Comparison of ENCODE assay signal across 11 cellular contexts in the genomic region with DNA sequence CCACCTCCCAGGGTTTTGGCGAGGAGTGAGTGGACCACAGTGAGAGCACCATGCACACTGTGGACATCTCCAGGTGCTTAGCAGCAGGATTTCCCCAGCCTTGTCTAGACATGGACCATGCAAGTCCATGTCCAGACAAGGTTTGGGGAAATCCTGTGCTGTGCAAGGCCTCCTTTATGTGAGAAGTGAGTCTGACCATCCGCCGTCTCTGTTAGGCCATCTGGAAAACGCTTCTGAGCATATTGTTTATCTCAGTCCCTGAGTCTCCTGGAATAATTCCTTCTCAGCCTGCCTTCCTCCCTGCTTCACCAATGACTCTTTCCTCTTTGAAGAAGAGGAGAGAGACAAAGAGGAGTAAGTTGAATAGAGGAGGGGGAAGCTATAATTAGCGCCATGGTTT. TPM values are rescaled to one million over a fixed set of nuclear protein-coding genes. Genes with fewer than 3 reads are reported as not detected.
DNase-seq lines count a peak whose midpoint lies in the region; ATAC-seq and TF ChIP-seq lines count a peak whose summit lies in the region.
"Had no signal": no experiment of that assay in that cellular context is flagged by ENCODE, and none has a peak within 500 bp of the region (broad histone marks: within the 10 kb centered on the region; RNA-seq: fewer than 3 reads in every experiment).

No MANE protein-coding gene starts in this region.

- H2BK120ac ChIP-seq in mesendoderm (ENCODE audit: low read depth, low read length) = no peak overlapping the region

- no peak overlapping the region for H2BK15ac ChIP-seq in mesendoderm (replicated peaks; ENCODE audit: low read depth)

- ATAC-seq in activated CD8-positive, alpha-beta memory T cell treated with anti-CD3 and anti-CD28 coated beads, Interleukin-2, amount 10 ng/mL, durations not matched to agents 7 days and 5 days = no peak

- no peak overlapping the region for H4K5ac ChIP-seq in mesendoderm (ENCODE audit: low read length)

- H3K4me2 ChIP-seq in hepatocyte (peak overlapping the region; percentile 10), mesendoderm (ENCODE audit: low read length) (no peak overlapping the region)

- no peaks in the 10 kb centered on the region for H3K9me2 ChIP-seq in hepatocyte (replicated peaks; ENCODE audit: insufficient read depth)

- peak overlapping the region; percentile 92 for H3K27ac Mint-ChIP-seq in activated CD8-positive, alpha-beta memory T cell treated with anti-CD3 and anti-CD28 coated beads, Interleukin-2, amount 10 ng/mL, durations not matched to agents 7 days and 5 days
- H3K27ac Mint-ChIP-seq in activated CD4-positive, alpha-beta memory T cell treated with anti-CD3 and anti-CD28 coated beads, Interleukin-2, amount 10 ng/mL, durations not matched to agents 7 days and 5 days = peak overlapping the region; percentile 87
- H3K27ac Mint-ChIP-seq: nephron had no signal

- no peak overlapping the region for H3K4ac ChIP-seq in mesendoderm (ENCODE audit: low read depth, low read length)

- no peaks in the 10 kb centered on the region for H3K27me3 ChIP-seq in hepatocyte
- H3K27me3 ChIP-seq in stomach smooth muscle (ENCODE audit: control insufficient read depth in 1 of 2, insufficient read depth in 2 of 2, low read length in 2 of 2) = no peaks in the 10 kb centered on the region
- H3K27me3 ChIP-seq in mesendoderm (ENCODE audit: insufficient read depth, low read length, poor library complexity) = no peaks in the 10 kb centered on the region
- H3K27me3 ChIP-seq: dorsolateral prefrontal cortex had no signal

- H3K4me3 ChIP-seq in hepatocyte (no peak overlapping the region), stomach smooth muscle (ENCODE audit: low read length in 2 of 2) (peak overlapping the region; percentile 8 to 40), mesendoderm (ENCODE audit: low read length) (no peak overlapping the region)
- H3K4me3 ChIP-seq: dorsolateral prefrontal cortex had no signal

- CTCF ChIA-PET in activated CD8-positive, alpha-beta memory T cell treated with anti-CD3 and anti-CD28 coated beads, Interleukin-2, amount 10 ng/mL, durations not matched to agents 7 days and 5 days (lab: Charles Lee) = interaction anchor here (1.0 to 5.5 kb wide), 7 partner anchors 10 to 82 kb away, joined by 3 to 37 read pairs (median 5); no protein-coding TSS in a partner anchor
- CTCF ChIA-PET in activated CD4-positive, alpha-beta memory T cell treated with anti-CD3 and anti-CD28 coated beads, Interleukin-2, amount 10 ng/mL, durations not matched to agents 7 days and 5 days (lab: Charles Lee) = interaction anchor here (0.8 to 3.7 kb wide), 7 partner anchors 8 to 259 kb away, joined by 3 to 35 read pairs (median 4); partner anchors contain the start of gene DMXL1

- H3K9ac ChIP-seq in stomach smooth muscle (ENCODE audit: low read length in 2 of 2) (no peak overlapping the region), mesendoderm (ENCODE audit: low read length) (no peak overlapping the region)

- H3K9me3 ChIP-seq in hepatocyte (ENCODE audit: low read depth) = no peaks in the 10 kb centered on the region
- no peaks in the 10 kb centered on the region for H3K9me3 ChIP-seq in stomach smooth muscle (ENCODE audit: control insufficient read depth in 2 of 2, low read length in 2 of 2)

- no peak for TF ChIP-seq CTCF in hepatocyte (IDR thresholded peaks at IDR 0.05; ENCODE audit: poor library complexity)

- H3K27me3 Mint-ChIP-seq in activated CD8-positive, alpha-beta memory T cell treated with anti-CD3 and anti-CD28 coated beads, Interleukin-2, amount 10 ng/mL, durations not matched to agents 7 days and 5 days = no peaks in the 10 kb centered on the region
- H3K27me3 Mint-ChIP-seq in activated CD4-positive, alpha-beta memory T cell treated with anti-CD3 and anti-CD28 coated beads, Interleukin-2, amount 10 ng/mL, durations not matched to agents 7 days and 5 days = no peaks in the 10 kb centered on the region

- no peak overlapping the region for H2AFZ ChIP-seq in hepatocyte

- H3K23ac ChIP-seq in mesendoderm (ENCODE audit: low read length) = no peak overlapping the region

- POLR2A ChIA-PET in activated CD4-positive, alpha-beta memory T cell treated with anti-CD3 and anti-CD28 coated beads, Interleukin-2, amount 10 ng/mL, durations not matched to agents 7 days and 5 days (lab: Charles Lee) = interaction anchor here (1.5 to 23.6 kb wide), 8 partner anchors 8 to 259 kb away, joined by 5 to 779 read pairs (median 15); partner anchors contain the start of genes DMXL1 and TNFAIP8

- no peak overlapping the region for H3K18ac ChIP-seq in mesendoderm (ENCODE audit: low read length)

- peak overlapping the region; percentile 65 for H3K27ac ChIP-seq in hepatocyte
- peak overlapping the region; percentile 71 for H3K27ac ChIP-seq in stomach smooth muscle (ENCODE audit: low read length)
- H3K27ac ChIP-seq in mesendoderm (ENCODE audit: low read depth, low read length) = no peak overlapping the region

- H3K4me1 Mint-ChIP-seq in activated CD8-positive, alpha-beta memory T cell treated with anti-CD3 and anti-CD28 coated beads, Interleukin-2, amount 10 ng/mL, durations not matched to agents 7 days and 5 days = peaks cover 87% of the 10 kb centered on the region
- peaks cover 80% of the 10 kb centered on the region for H3K4me1 Mint-ChIP-seq in activated CD4-positive, alpha-beta memory T cell treated with anti-CD3 and anti-CD28 coated beads, Interleukin-2, amount 10 ng/mL, durations not matched to agents 7 days and 5 days

- DNase-seq in activated CD8-positive, alpha-beta memory T cell treated with anti-CD3 and anti-CD28 coated beads, Interleukin-2, amount 10 ng/mL, durations not matched to agents 7 days and 5 days = no peak
- DNase-seq in activated CD8-positive, alpha-beta memory T cell treated with anti-CD3 and anti-CD28 coated beads for 24 hours = no peak
- DNase-seq in activated CD4-positive, alpha-beta memory T cell treated with anti-CD3 and anti-CD28 coated beads, Interleukin-2, amount 10 ng/mL, durations not matched to agents 7 days and 5 days = no peak
- DNase-seq in hepatocyte (ENCODE audit: low spot score) (peak; percentile 31), mesendoderm (no peak), NCI-H2196 (lab: John Stamatoyannopoulos, UW; ENCODE audit: unreplicated experiment) (no peak), NCI-H1105 treated with DMSO at 0.1 percent for 48 hours (lab: John Stamatoyannopoulos, UW) (no peak)
- DNase-seq: dorsolateral prefrontal cortex, foreskin melanocyte had no signal

- H2AK5ac ChIP-seq in mesendoderm (ENCODE audit: low read length) = no peak overlapping the region

- H3K36me3 Mint-ChIP-seq in activated CD8-positive, alpha-beta memory T cell treated with anti-CD3 and anti-CD28 coated beads, Interleukin-2, amount 10 ng/mL, durations not matched to agents 7 days and 5 days = peaks cover 12% of the 10 kb centered on the region
- H3K36me3 Mint-ChIP-seq in activated CD4-positive, alpha-beta memory T cell treated with anti-CD3 and anti-CD28 coated beads, Interleukin-2, amount 10 ng/mL, durations not matched to agents 7 days and 5 days (ENCODE audit: low read depth) = peaks cover 32% of the 10 kb centered on the region

- no peak overlapping the region for H2BK5ac ChIP-seq in mesendoderm (ENCODE audit: low read length)

- no peaks in the 10 kb centered on the region for H3K9me3 Mint-ChIP-seq in activated CD8-positive, alpha-beta memory T cell treated with anti-CD3 and anti-CD28 coated beads, Interleukin-2, amount 10 ng/mL, durations not matched to agents 7 days and 5 days (ENCODE audit: low read depth)
- H3K9me3 Mint-ChIP-seq in activated CD4-positive, alpha-beta memory T cell treated with anti-CD3 and anti-CD28 coated beads, Interleukin-2, amount 10 ng/mL, durations not matched to agents 7 days and 5 days = no peaks in the 10 kb centered on the region
- H3K9me3 Mint-ChIP-seq: nephron had no signal

- peaks cover 3% of the 10 kb centered on the region for H3K79me1 ChIP-seq in mesendoderm (ENCODE audit: low read length)

- H3K4me3 Mint-ChIP-seq in activated CD8-positive, alpha-beta memory T cell treated with anti-CD3 and anti-CD28 coated beads, Interleukin-2, amount 10 ng/mL, durations not matched to agents 7 days and 5 days = peak overlapping the region; percentile 50
- peak overlapping the region; percentile 58 for H3K4me3 Mint-ChIP-seq in activated CD4-positive, alpha-beta memory T cell treated with anti-CD3 and anti-CD28 coated beads, Interleukin-2, amount 10 ng/mL, durations not matched to agents 7 days and 5 days
- H3K4me3 Mint-ChIP-seq: nephron had no signal

- H3K36me3 ChIP-seq in hepatocyte (replicated peaks; ENCODE audit: insufficient read depth, low read depth) (no peaks in the 10 kb centered on the region), stomach smooth muscle (ENCODE audit: control insufficient read depth in 2 of 2, insufficient read depth in 2 of 2, low read length in 2 of 2) (no peaks in the 10 kb centered on the region), mesendoderm (ENCODE audit: control insufficient read depth, insufficient read depth, low read length) (no peaks in the 10 kb centered on the region)

- H3K4me1 ChIP-seq in hepatocyte (ENCODE audit: insufficient read depth) = peaks cover 34% of the 10 kb centered on the region
- H3K4me1 ChIP-seq in stomach smooth muscle (ENCODE audit: control insufficient read depth, insufficient read depth, low read length) = peaks cover 37% of the 10 kb centered on the region
- H3K4me1 ChIP-seq in mesendoderm (ENCODE audit: control insufficient read depth, low read depth, low read length) = peaks cover 4% of the 10 kb centered on the region

- no peaks in the 10 kb centered on the region for H4K20me1 ChIP-seq in hepatocyte (ENCODE audit: insufficient read depth, poor library complexity, severe bottlenecking)

- H3K79me2 ChIP-seq in hepatocyte (peaks cover 19% of the 10 kb centered on the region), mesendoderm (ENCODE audit: control insufficient read depth, insufficient read depth, low read length) (no peaks in the 10 kb centered on the region)

- no peak overlapping the region for H4K8ac ChIP-seq in mesendoderm (ENCODE audit: low read depth, low read length)

- WGBS in hepatocyte (ENCODE audit: low lambda C conversion rate, missing lambda C conversion rate) = 74% methylated on average over 5 of the region's 5 CpGs
- no CpG with 5 or more reads among the region's 5 CpGs for WGBS in mesendoderm (ENCODE audit: extremely low coverage, insufficient coverage, low lambda C conversion rate)

- H3K56ac ChIP-seq in mesendoderm (ENCODE audit: low read length) = no peak overlapping the region

RNA-seq across cellular contexts. Expression of gene TNFAIP8, which starts 26.1 kb away (rescaled TPM):
- total RNA-seq in activated CD8-positive, alpha-beta memory T cell treated with anti-CD3 and anti-CD28 coated beads, Interleukin-2, amount 10 ng/mL, durations not matched to agents 7 days and 5 days = 100 to 1,000 TPM; 106 to 109 TPM
- total RNA-seq in activated CD4-positive, alpha-beta memory T cell treated with anti-CD3 and anti-CD28 coated beads, Interleukin-2, amount 10 ng/mL, durations not matched to agents 7 days and 5 days = 100 to 1,000 TPM; 161 to 163 TPM
- total RNA-seq in hepatocyte = 33.9 and 37.6 TPM in 2 replicates
- polyA plus RNA-seq in hepatocyte = 18.3 and 23.4 TPM in 2 replicates
- 11.8 TPM for polyA plus RNA-seq in mesendoderm (2013, experiment 1 of 2)
- polyA plus RNA-seq in mesendoderm (2013, experiment 2 of 2) = 11.9 TPM

Comparison
In these comparisons a context has a peak if more than half of its experiments do, and no peak if none do; other contexts are left out.
1. H3K4me3 ChIP-seq: peak in stomach smooth muscle (2 of 2); none in hepatocyte (single experiment) and mesendoderm (single experiment).